16 cellular contexts compared by ENCODE assay signal in genomic region chr6:94735270-94735669, GRCh38.
DNase-seq lines count a peak whose midpoint lies in the region; ATAC-seq, FAIRE-seq and TF ChIP-seq lines count a peak whose summit lies in the region.
"Had no signal": no experiment of that assay in that cellular context is flagged by ENCODE, and none has a peak within 500 bp of the region (broad histone marks: within the 10 kb centered on the region; RNA-seq: fewer than 3 reads in every experiment).

No MANE protein-coding gene starts in this region.

- no peak for TF ChIP-seq EP300 in H1 (IDR thresholded peaks at IDR 0.05; ENCODE audit: borderline replicate concordance in 1 of 2, low read depth in 2 of 2, low read length in 2 of 2)

- H3K4me1 Mint-ChIP-seq in neural progenitor cell = peaks cover 5% of the 10 kb centered on the region
- H3K4me1 Mint-ChIP-seq: CD4-positive, alpha-beta memory T cell had no signal

- no peaks in the 10 kb centered on the region for H3K79me1 ChIP-seq in H1 (ENCODE audit: low read depth, low read length)

- H4K20me1 ChIP-seq in H1 (replicated peaks in 1 of 2; ENCODE audit: control insufficient read depth in 1 of 2, insufficient read depth in 2 of 2, low read length in 2 of 2) = no peaks in the 10 kb centered on the region
- H4K20me1 ChIP-seq in neural progenitor cell (ENCODE audit: low read depth) = no peaks in the 10 kb centered on the region

- no peaks in the 10 kb centered on the region for H3K36me3 ChIP-seq in H1 (ENCODE audit: control insufficient read depth in 2 of 4, insufficient read depth in 4 of 4, low read length in 3 of 4)
- H3K36me3 ChIP-seq in neural progenitor cell = no peaks in the 10 kb centered on the region
- no peaks in the 10 kb centered on the region for H3K36me3 ChIP-seq in effector memory CD4-positive, alpha-beta T cell (ENCODE audit: control insufficient read depth, insufficient read depth, low read length)
- H3K36me3 ChIP-seq: BE2C, HAP-1 had no signal

- H2BK12ac ChIP-seq in H1 (ENCODE audit: low read depth, low read length) = no peak overlapping the region

- no peak overlapping the region for H3K4me3 ChIP-seq in H1 (ENCODE audit: extremely low read depth in 1 of 4, insufficient read depth in 2 of 4, low read depth in 3 of 4, low read length in 4 of 4)
- H3K4me3 ChIP-seq in neural progenitor cell = no peak overlapping the region
- H3K4me3 ChIP-seq in effector memory CD4-positive, alpha-beta T cell (ENCODE audit: insufficient read depth, low read depth, low read length, poor library complexity, severe bottlenecking) = no peak overlapping the region
- H3K4me3 ChIP-seq: GM12878, GM23248, HAP-1 had no signal

- peak overlapping the region; percentile 86 for H2AFZ ChIP-seq in H1 (ENCODE audit: low read length)
- peak overlapping the region; percentile 19 for H2AFZ ChIP-seq in neural progenitor cell (replicated peaks)
- H2AFZ ChIP-seq: GM23248 had no signal

- no peak overlapping the region for H4K5ac ChIP-seq in H1 (ENCODE audit: insufficient read length, low read depth, low read length)

- no peak overlapping the region for H3K56ac ChIP-seq in H1 (replicated peaks; ENCODE audit: insufficient read length, low read depth, low read length)

- H3K36me3 Mint-ChIP-seq in neural progenitor cell = no peaks in the 10 kb centered on the region
- H3K36me3 Mint-ChIP-seq: CD4-positive, alpha-beta memory T cell had no signal

- no peak for TF ChIP-seq RAD21 in H1 (IDR thresholded peaks at IDR 0.05 in 1 of 2, conservative IDR thresholded peaks at IDR 0.05 in 1 of 2; ENCODE audit: low read depth in 2 of 2, low read length in 2 of 2)

- H2BK15ac ChIP-seq in H1 (ENCODE audit: low read length) = no peak overlapping the region

- H3F3A ChIP-seq in neural progenitor cell (ENCODE audit: low read depth) = no peaks in the 10 kb centered on the region

- POLR2A ChIA-PET in H1 (lab: Charles Lee; ENCODE audit: partially characterized antibody) = no interaction called here

- TF ChIP-seq CTCF in H1 (IDR thresholded peaks at IDR 0.05; ENCODE audit: control extremely low read depth in 1 of 3, insufficient read depth in 1 of 3, low read depth in 1 of 3, low read length in 3 of 3) (no peak), neural progenitor cell (IDR thresholded peaks at IDR 0.05) (no peak)

- no peaks in the 10 kb centered on the region for H3K9me3 Mint-ChIP-seq in neural progenitor cell

- CTCF ChIA-PET in H1 (lab: Charles Lee; ENCODE audit: partially characterized antibody) = interaction anchor here (0.6 kb wide), 1 partner anchor 64 kb away, joined by 3 read pairs; no protein-coding TSS in a partner anchor

- no peak overlapping the region for H3K14ac ChIP-seq in H1 (ENCODE audit: insufficient read length)

- no peak overlapping the region for H3K27ac ChIP-seq in H1 (ENCODE audit: low read depth, low read length)
- H3K27ac ChIP-seq in neural progenitor cell = no peak overlapping the region
- H3K27ac ChIP-seq in effector memory CD4-positive, alpha-beta T cell (ENCODE audit: insufficient read depth, low read length, poor library complexity, severe bottlenecking) = no peak overlapping the region
- H3K27ac ChIP-seq: C4-2B, GM23248 had no signal

- H4K8ac ChIP-seq in H1 (ENCODE audit: extremely low read depth, insufficient read depth, low read length) = peak overlapping the region; percentile 91; the same call in 1 of the 2 replicates

- no peak for TF ChIP-seq POLR2A in H1 (IDR thresholded peaks at IDR 0.05; ENCODE audit: control extremely low read depth in 1 of 2, low read depth in 2 of 2, low read length in 2 of 2)

- H3K27me3 Mint-ChIP-seq in neural progenitor cell (ENCODE audit: insufficient read depth, low read depth) = no peaks in the 10 kb centered on the region
- H3K27me3 Mint-ChIP-seq: CD4-positive, alpha-beta memory T cell had no signal

- H2AK5ac ChIP-seq in H1 (ENCODE audit: low read depth, low read length) = no peak overlapping the region

- no peaks in the 10 kb centered on the region for H3K79me2 ChIP-seq in H1 (ENCODE audit: control insufficient read depth in 1 of 2, insufficient read depth in 2 of 2, low read length in 2 of 2)
- H3K79me2 ChIP-seq in neural progenitor cell (ENCODE audit: low read depth) = no peaks in the 10 kb centered on the region

- ATAC-seq in esophagus mucosa = no peak
- ATAC-seq: GM12878 had no signal

- no peak overlapping the region for H2BK5ac ChIP-seq in H1 (ENCODE audit: low read depth, low read length)

- H3K4ac ChIP-seq in H1 (replicated peaks; ENCODE audit: insufficient read length, low read depth, low read length) = no peak overlapping the region

- H3K27me3 ChIP-seq in H1 (replicated peaks in 1 of 4; ENCODE audit: control insufficient read depth in 3 of 4, extremely low read depth in 1 of 4, insufficient read depth in 3 of 4, low read length in 3 of 4) (no peaks in the 10 kb centered on the region), neural progenitor cell (no peaks in the 10 kb centered on the region)
- no peaks in the 10 kb centered on the region for H3K27me3 ChIP-seq in effector memory CD4-positive, alpha-beta T cell (replicated peaks; ENCODE audit: control insufficient read depth, insufficient read depth, low read length, poor library complexity, severe bottlenecking)
- H3K27me3 ChIP-seq: BE2C had no signal

- WGBS in H1 (ENCODE audit: extremely low coverage in 1 of 2, insufficient coverage in 1 of 2, insufficient read length in 1 of 2, insufficient replicate concordance in 2 of 2, low coverage in 1 of 2, low lambda C conversion rate in 2 of 2, missing lambda C conversion rate in 1 of 2), 2 experiments = 95% methylated on average over 7 of the region's 7 CpGs; no CpG with 5 or more reads in 1 of the 2 experiments

- DNase-seq in HT1080 (ENCODE audit: low read depth) = peak; percentile 20
- DNase-seq in NCI-H69 (lab: John Stamatoyannopoulos, UW) = peak; percentile 56
- DNase-seq in H1 (ENCODE audit: low read depth in 1 of 2, low spot score in 2 of 2) = no peak
- DNase-seq in neural progenitor cell (ENCODE audit: low spot score) = no peak
- no peak for DNase-seq in effector memory CD4-positive, alpha-beta T cell
- DNase-seq in NCI-H2107 treated with DMSO at 0.1 percent for 48 hours (lab: John Stamatoyannopoulos, UW; ENCODE audit: unreplicated experiment) = no peak
- DNase-seq: BE2C; CD4-positive, alpha-beta memory T cell; DMS79; GM23248 had no signal

- no peaks in the 10 kb centered on the region for H3K23me2 ChIP-seq in H1 (ENCODE audit: low read depth, low read length)

- no peak overlapping the region for H2BK20ac ChIP-seq in H1 (ENCODE audit: low read length)

- FAIRE-seq in H1 (lab: Jason Lieb, UNC) = no peak
- FAIRE-seq: GM12878, GM18507, HTR-8/SVneo had no signal

- no peak overlapping the region for H2BK120ac ChIP-seq in H1 (replicated peaks; ENCODE audit: low read depth, low read length)

- H3K9ac ChIP-seq in H1 (replicated peaks in 1 of 4; ENCODE audit: extremely low read depth in 1 of 4, low read depth in 3 of 4, low read length in 3 of 4) (no peak overlapping the region), neural progenitor cell (no peak overlapping the region)
- H3K9ac ChIP-seq: GM23248 had no signal

- H3K18ac ChIP-seq in H1 (ENCODE audit: extremely low read depth, low read length) = no peak overlapping the region

- no peak overlapping the region for H3K4me3 Mint-ChIP-seq in neural progenitor cell
- H3K4me3 Mint-ChIP-seq: CD4-positive, alpha-beta memory T cell had no signal

- H3K4me2 ChIP-seq in H1 (ENCODE audit: insufficient read depth in 1 of 2, low read depth in 2 of 2, low read length in 2 of 2) (no peak overlapping the region), neural progenitor cell (no peak overlapping the region)

- no peak overlapping the region for H4K91ac ChIP-seq in H1 (replicated peaks; ENCODE audit: insufficient read length, low read length)

- H3K9me3 ChIP-seq in H1 (ENCODE audit: insufficient read depth in 2 of 2, low read depth in 1 of 2, low read length in 1 of 2) = no peaks in the 10 kb centered on the region
- no peaks in the 10 kb centered on the region for H3K9me3 ChIP-seq in neural progenitor cell (ENCODE audit: low read depth)
- H3K9me3 ChIP-seq in effector memory CD4-positive, alpha-beta T cell (ENCODE audit: control insufficient read depth, low read length) = no peaks in the 10 kb centered on the region
- H3K9me3 ChIP-seq: BE2C, HAP-1 had no signal

- no peak overlapping the region for H3K23ac ChIP-seq in H1 (ENCODE audit: insufficient read length)

- H3K4me1 ChIP-seq in H1 (replicated peaks in 1 of 4; ENCODE audit: control insufficient read depth in 3 of 4, insufficient read depth in 4 of 4, low read length in 3 of 4) = no peaks in the 10 kb centered on the region
- no peaks in the 10 kb centered on the region for H3K4me1 ChIP-seq in neural progenitor cell
- H3K4me1 ChIP-seq in effector memory CD4-positive, alpha-beta T cell (ENCODE audit: control insufficient read depth, insufficient read depth, low read length, poor library complexity, severe bottlenecking) = no peaks in the 10 kb centered on the region
- H3K4me1 ChIP-seq: BE2C, HAP-1 had no signal

- no peak overlapping the region for H3K27ac Mint-ChIP-seq in neural progenitor cell
- H3K27ac Mint-ChIP-seq: CD4-positive, alpha-beta memory T cell had no signal

TF ChIP-seq in H1, 55 proteins besides CTCF, POLR2A, EP300 and RAD21:
- TF ChIP-seq MAFK (IDR thresholded peaks at IDR 0.05; ENCODE audit: low read depth, low read length) = no peak
- no peak for TF ChIP-seq YY1 (IDR thresholded peaks at IDR 0.05; ENCODE audit: low read depth, low read length)
- TF ChIP-seq RBBP5 (IDR thresholded peaks at IDR 0.05; ENCODE audit: borderline replicate concordance, low read depth, low read length) = no peak
- TF ChIP-seq SRF (IDR thresholded peaks at IDR 0.05; ENCODE audit: low read depth, low read length) = no peak
- TF ChIP-seq EZH2 (IDR thresholded peaks at IDR 0.05; ENCODE audit: low read depth, low read length, severe bottlenecking) = no peak
- TF ChIP-seq SIN3A (conservative IDR thresholded peaks at IDR 0.05 in 1 of 2, IDR thresholded peaks at IDR 0.05 in 1 of 2; ENCODE audit: low read depth in 1 of 2, low read length in 2 of 2) = no peak
- no peak for TF ChIP-seq SP4 (IDR thresholded peaks at IDR 0.05; ENCODE audit: low read length)
- TF ChIP-seq TAF7 (optimal IDR thresholded peaks at IDR 0.05; ENCODE audit: borderline replicate concordance, low read depth, low read length) = no peak
- no peak for TF ChIP-seq BRCA1 (IDR thresholded peaks at IDR 0.05; ENCODE audit: low read depth, low read length)
- TF ChIP-seq PHF8 (conservative IDR thresholded peaks at IDR 0.05; ENCODE audit: low read depth, low read length) = no peak

Comparison
In these comparisons a context has a peak if more than half of its experiments do, and no peak if none do; other contexts are left out.
1. DNase-seq: peak in HT1080 (single experiment) and NCI-H69 (single experiment); none in H1 (0 of 2), neural progenitor cell (single experiment), effector memory CD4-positive, alpha-beta T cell (0 of 3) and NCI-H2107 treated with DMSO at 0.1 percent for 48 hours (single experiment).